Comparison of ENCODE assay signal across 23 cellular contexts in genomic region chr17:59190806-59191205, GRCh38.
"Had no signal": no experiment of that assay in that cellular context is flagged by ENCODE, and none has a peak within 500 bp of the region (broad histone marks: within the 10 kb centered on the region; RNA-seq: fewer than 3 reads in every experiment).

No MANE protein-coding gene starts in this region.

- H3K27ac ChIP-seq: HL-60, SJSA1, SK-N-MC had no signal

- H3K27me3 ChIP-seq: MG63, SJSA1 had no signal

- H3K9me3 ChIP-seq: MG63, SJSA1 had no signal

- DNase-seq: Karpas-422, KBM-7, MG63, NCI-H1092, NCI-H1105 treated with DMSO at 0.1 percent for 48 hours, NCI-H1417 treated with DMSO at 0.1 percent for 48 hours, NCI-H146, NCI-H1694 treated with DMSO at 0.1 percent for 48 hours, NCI-H1930, NCI-H2081, NCI-H2107, NCI-H226, NCI-H446, NCI-H510A, NCI-H524 treated with DMSO at 0.1 percent for 48 hours, NCI-H69, NCI-H774, Right ventricle myocardium superior, RPMI8226, SIG-M5 had no signal

- H3K4me3 ChIP-seq: MG63, SJSA1, SK-N-MC had no signal

- H3K4me1 ChIP-seq: SJSA1 had no signal
